Comparison of ENCODE assay signal across 1 cellular context in genomic region chr17:9531080-9531479, GRCh38.
TF ChIP-seq lines count a peak whose summit lies in the region.

No MANE protein-coding gene starts in this region.

TF ChIP-seq in IMR-90, 13 proteins besides CTCF, POLR2A, EP300 and RAD21 (continued from another document):
- TF ChIP-seq ELK1 (IDR thresholded peaks at IDR 0.05; ENCODE audit: borderline replicate concordance, low read depth, low read length), result no peak
- TF ChIP-seq RCOR1 (IDR thresholded peaks at IDR 0.05; ENCODE audit: insufficient replicate concordance, low read length), result no peak
- no peak for TF ChIP-seq MXI1 (IDR thresholded peaks at IDR 0.05; ENCODE audit: borderline replicate concordance, low read depth, low read length)
- TF ChIP-seq FOS (IDR thresholded peaks at IDR 0.05; ENCODE audit: low read depth, low read length), result no peak
- no peak for TF ChIP-seq SMC3 (IDR thresholded peaks at IDR 0.05; ENCODE audit: low read depth, low read length)
- TF ChIP-seq CEBPB (IDR thresholded peaks at IDR 0.05; ENCODE audit: low read depth, low read length), result no peak
- no peak for TF ChIP-seq MAZ (IDR thresholded peaks at IDR 0.05; ENCODE audit: borderline replicate concordance, low read depth, low read length)
- no peak for TF ChIP-seq NFE2L2 (IDR thresholded peaks at IDR 0.05; ENCODE audit: low read depth, low read length)
- no peak for TF ChIP-seq CHD1 (IDR thresholded peaks at IDR 0.05; ENCODE audit: low read depth, low read length)
- TF ChIP-seq BHLHE40 (IDR thresholded peaks at IDR 0.05; ENCODE audit: low read depth, low read length), result no peak
- no peak for TF ChIP-seq RFX5 (IDR thresholded peaks at IDR 0.05; ENCODE audit: low read depth, low read length)
- no peak for TF ChIP-seq MAFK (IDR thresholded peaks at IDR 0.05; ENCODE audit: low read depth, low read length)
